ENCODE assay signal across 1 cellular context in the genomic region with DNA sequence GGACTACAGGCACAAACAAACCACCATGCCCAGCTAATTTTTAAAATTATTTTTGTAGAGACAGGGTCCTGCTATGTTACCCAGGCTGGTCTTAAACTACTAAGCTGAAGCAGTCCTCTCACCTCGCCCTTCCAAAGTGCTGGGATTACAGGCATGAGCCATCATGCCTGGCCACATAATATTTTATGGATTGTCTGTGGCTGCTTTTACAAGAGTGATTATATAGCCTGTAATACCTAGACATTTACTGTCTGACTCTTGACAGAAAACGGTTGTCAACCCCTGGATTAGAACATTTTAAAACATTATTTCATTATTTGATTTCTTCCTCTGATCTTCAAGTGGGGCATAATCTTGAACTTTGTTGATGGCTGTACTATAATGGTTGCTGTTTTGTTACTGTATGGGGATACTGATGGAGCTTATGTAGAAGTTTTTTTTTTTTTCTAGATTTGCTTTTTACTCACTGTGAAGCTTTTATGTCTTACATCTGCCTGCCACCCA.
TF ChIP-seq lines count a peak whose summit lies in the region.

No MANE protein-coding gene starts in this region.

TF ChIP-seq in IMR-90, 13 proteins besides CTCF, POLR2A, EP300 and RAD21:
- TF ChIP-seq MAZ (IDR thresholded peaks at IDR 0.05; ENCODE audit: borderline replicate concordance, low read depth, low read length) (no peak), RCOR1 (IDR thresholded peaks at IDR 0.05; ENCODE audit: insufficient replicate concordance, low read length) (no peak), NFE2L2 (IDR thresholded peaks at IDR 0.05; ENCODE audit: low read depth, low read length) (no peak), FOS (IDR thresholded peaks at IDR 0.05; ENCODE audit: low read depth, low read length) (no peak), SMC3 (IDR thresholded peaks at IDR 0.05; ENCODE audit: low read depth, low read length) (no peak), RFX5 (IDR thresholded peaks at IDR 0.05; ENCODE audit: low read depth, low read length) (no peak), CEBPB (IDR thresholded peaks at IDR 0.05; ENCODE audit: low read depth, low read length) (no peak), MAFK (IDR thresholded peaks at IDR 0.05; ENCODE audit: low read depth, low read length) (no peak), ELK1 (IDR thresholded peaks at IDR 0.05; ENCODE audit: borderline replicate concordance, low read depth, low read length) (no peak), BHLHE40 (IDR thresholded peaks at IDR 0.05; ENCODE audit: low read depth, low read length) (no peak), MXI1 (IDR thresholded peaks at IDR 0.05; ENCODE audit: borderline replicate concordance, low read depth, low read length) (no peak), CHD1 (IDR thresholded peaks at IDR 0.05; ENCODE audit: low read depth, low read length) (no peak)
- TF ChIP-seq, protein P1, sequence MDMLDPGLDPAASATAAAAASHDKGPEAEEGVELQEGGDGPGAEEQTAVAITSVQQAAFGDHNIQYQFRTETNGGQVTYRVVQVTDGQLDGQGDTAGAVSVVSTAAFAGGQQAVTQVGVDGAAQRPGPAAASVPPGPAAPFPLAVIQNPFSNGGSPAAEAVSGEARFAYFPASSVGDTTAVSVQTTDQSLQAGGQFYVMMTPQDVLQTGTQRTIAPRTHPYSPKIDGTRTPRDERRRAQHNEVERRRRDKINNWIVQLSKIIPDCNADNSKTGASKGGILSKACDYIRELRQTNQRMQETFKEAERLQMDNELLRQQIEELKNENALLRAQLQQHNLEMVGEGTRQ (IDR thresholded peaks at IDR 0.05; ENCODE audit: low read depth, low read length), result no peak
